In genomic region chr12:108170164-108170563, GRCh38 we compare ENCODE assay signal across 10 cellular contexts. TPM values are rescaled to one million over a fixed set of nuclear protein-coding genes. Genes with fewer than 3 reads are reported as not detected.
"Had no signal": no experiment of that assay in that cellular context is flagged by ENCODE, and none has a peak within 500 bp of the region (broad histone marks: within the 10 kb centered on the region; RNA-seq: fewer than 3 reads in every experiment).

No MANE protein-coding gene starts in this region.

- H3K9me3 Mint-ChIP-seq: GM23338, H9 had no signal

- H3K4me3 ChIP-seq: GM23338 had no signal

- H2AFZ ChIP-seq: GM23338 had no signal

- H3K36me3 Mint-ChIP-seq: IgD-negative memory B cell had no signal

- FAIRE-seq: H1, H54, HTR-8/SVneo had no signal

- H3K4me1 Mint-ChIP-seq: IgD-negative memory B cell had no signal

- ATAC-seq: GM23338 had no signal

- H3K4me2 ChIP-seq: GM23338 had no signal

- H3K27ac Mint-ChIP-seq: GM23338, HFFc6, IgD-negative memory B cell had no signal

- H3K4me3 Mint-ChIP-seq: GM23338, H9, HFFc6, IgD-negative memory B cell had no signal

- DNase-seq: H9, HCEC 1CT, HFFc6, KG1 had no signal

RNA-seq across cellular contexts. Expression of gene WSCD2, which starts 41.1 kb away (rescaled TPM):
- total RNA-seq: HFFc6, HT-29 had no signal
